8 cellular contexts compared by ENCODE assay signal in the genomic region with DNA sequence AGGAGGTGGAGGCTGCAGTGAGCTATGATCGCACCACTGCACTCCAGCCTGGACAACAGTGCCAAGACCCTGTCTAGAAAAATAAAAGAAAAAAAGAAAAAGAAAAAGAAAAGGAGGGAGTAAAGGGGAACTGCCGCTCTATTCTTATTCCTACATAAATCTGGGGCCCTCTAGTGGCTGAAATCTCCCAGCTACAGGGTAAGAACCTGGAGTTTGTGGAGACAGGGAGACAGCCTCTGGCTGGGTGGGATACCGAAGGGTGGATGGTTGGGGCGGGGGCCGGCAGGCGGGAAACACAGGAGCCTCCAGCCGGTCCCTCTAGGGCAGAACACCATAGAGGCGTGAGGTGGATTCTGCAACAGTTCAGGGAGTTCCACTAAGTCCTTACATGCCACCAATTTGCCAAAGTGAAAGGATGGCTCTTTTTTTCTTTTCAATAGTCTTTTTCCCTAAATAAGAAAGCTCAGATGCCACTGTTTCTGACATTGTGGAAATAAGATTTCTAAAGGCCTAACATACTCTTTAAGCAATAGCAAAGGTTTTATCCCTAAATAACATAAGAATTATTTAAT.
DNase-seq lines count a peak whose midpoint lies in the region; ATAC-seq and TF ChIP-seq lines count a peak whose summit lies in the region.

No MANE protein-coding gene starts in this region.

- no peak for TF ChIP-seq POLR2A in gastrocnemius medialis (IDR thresholded peaks at IDR 0.05)

- no peaks in the 10 kb centered on the region for H3K9me3 ChIP-seq in SJCRH30 (replicated peaks)
- H3K9me3 ChIP-seq in gastrocnemius medialis = no peaks in the 10 kb centered on the region

- H3K4me1 ChIP-seq in SJCRH30 = no peaks in the 10 kb centered on the region
- peaks cover 66 to 81% of the 10 kb centered on the region in 2 donors for H3K4me1 ChIP-seq in gastrocnemius medialis

- H3K36me3 ChIP-seq in SJCRH30 (peaks cover 26% of the 10 kb centered on the region), gastrocnemius medialis (peaks cover 0 to 69% of the 10 kb centered on the region in 2 donors)

- H3K27me3 ChIP-seq in SJCRH30 (no peaks in the 10 kb centered on the region), gastrocnemius medialis (no peaks in the 10 kb centered on the region)

- no peak overlapping the region for H3K4me3 ChIP-seq in SJCRH30
- no peak overlapping the region for H3K4me3 ChIP-seq in gastrocnemius medialis

- H3K36me3 Mint-ChIP-seq in natural killer cell treated with Interleukin-12 subunit alpha and Interleukin-12 subunit beta and Interleukin-15 and Interleukin-18, amount 100 ng/mL, for 72 hours = no peaks in the 10 kb centered on the region

- peak; percentile 23 for DNase-seq in stimulated activated naive CD8-positive, alpha-beta T cell treated with anti-CD3 and anti-CD28 coated beads, Interleukin-15, Interleukin-2, amounts not matched to agents 100 U/mL and 50 U/mL, for 24 hours
- no peak for DNase-seq in stimulated activated naive CD8-positive, alpha-beta T cell treated with anti-CD3 and anti-CD28 coated beads, Interleukin-15, amount 100 ng/mL, for 72 hours
- DNase-seq in SJCRH30 (peak; percentile 38 to 47), germinal center (ENCODE audit: low spot score) (peak; percentile 25), gastrocnemius medialis (no peak)
- DNase-seq in natural killer cell treated with Interleukin-12 subunit alpha and Interleukin-12 subunit beta and Interleukin-15 and Interleukin-18, amount 100 ng/mL, for 72 hours (ENCODE audit: low spot score) = no peak

- H3K4me1 Mint-ChIP-seq in stimulated activated naive CD8-positive, alpha-beta T cell treated with anti-CD3 and anti-CD28 coated beads, Interleukin-15, amount 100 ng/mL, for 72 hours = peaks cover 1% of the 10 kb centered on the region
- peaks cover 1 to 2% of the 10 kb centered on the region in 2 donors for H3K4me1 Mint-ChIP-seq in natural killer cell treated with Interleukin-12 subunit alpha and Interleukin-12 subunit beta and Interleukin-15 and Interleukin-18, amount 100 ng/mL, for 72 hours (ENCODE audit: low read depth in 2 of 2)

- ATAC-seq in stimulated activated naive CD8-positive, alpha-beta T cell treated with anti-CD3 and anti-CD28 coated beads, Interleukin-15, Interleukin-2, amounts not matched to agents 100 U/mL and 50 U/mL, for 24 hours = no peak
- ATAC-seq in stimulated activated naive CD8-positive, alpha-beta T cell treated with anti-CD3 and anti-CD28 coated beads, Interleukin-15, amount 100 ng/mL, for 72 hours = no peak
- ATAC-seq in gastrocnemius medialis = peak in 1 of 2 donors; percentile 23
- ATAC-seq in GM21367 (IDR thresholded peaks at IDR 0.05; ENCODE audit: unreplicated experiment) = no peak
- ATAC-seq in natural killer cell treated with Interleukin-12 subunit alpha and Interleukin-12 subunit beta and Interleukin-15 and Interleukin-18, amount 100 ng/mL, for 72 hours = no peak
- no peak for ATAC-seq in GM19452 (IDR thresholded peaks at IDR 0.05; ENCODE audit: unreplicated experiment)

- H3K27ac ChIP-seq in SJCRH30 (no peak overlapping the region), gastrocnemius medialis (peak overlapping the region; percentile 82 to 90 (median 87))

- H3K27me3 Mint-ChIP-seq in stimulated activated naive CD8-positive, alpha-beta T cell treated with anti-CD3 and anti-CD28 coated beads, Interleukin-15, amount 100 ng/mL, for 72 hours = no peaks in the 10 kb centered on the region
- no peaks in the 10 kb centered on the region for H3K27me3 Mint-ChIP-seq in natural killer cell treated with Interleukin-12 subunit alpha and Interleukin-12 subunit beta and Interleukin-15 and Interleukin-18, amount 100 ng/mL, for 72 hours

- no peak overlapping the region for H3K4me3 Mint-ChIP-seq in stimulated activated naive CD8-positive, alpha-beta T cell treated with anti-CD3 and anti-CD28 coated beads, Interleukin-15, amount 100 ng/mL, for 72 hours
- no peak overlapping the region for H3K4me3 Mint-ChIP-seq in natural killer cell treated with Interleukin-12 subunit alpha and Interleukin-12 subunit beta and Interleukin-15 and Interleukin-18, amount 100 ng/mL, for 72 hours

- peak in 4 of 5 experiments; percentile 33 to 59 (median 56) for TF ChIP-seq CTCF in gastrocnemius medialis (IDR thresholded peaks at IDR 0.05 in 4 of 5, conservative IDR thresholded peaks at IDR 0.05 in 1 of 5)

- H3K27ac Mint-ChIP-seq in stimulated activated naive CD8-positive, alpha-beta T cell treated with anti-CD3 and anti-CD28 coated beads, Interleukin-15, amount 100 ng/mL, for 72 hours = peak overlapping the region in 1 of 2 donors; percentile 48
- no peak overlapping the region for H3K27ac Mint-ChIP-seq in natural killer cell treated with Interleukin-12 subunit alpha and Interleukin-12 subunit beta and Interleukin-15 and Interleukin-18, amount 100 ng/mL, for 72 hours

- intact Hi-C loops in gastrocnemius medialis (cut with DNase I; ENCODE audit: low total_unique reads) = no loop called here

- in situ Hi-C loops in gastrocnemius medialis (cut with MboI; ENCODE audit: low sequenced_read_pairs in 4 of 4) = loop anchor here in 1 of 4 donors (25.0 kb wide), 1 partner anchor 1145 kb away; no protein-coding TSS in a partner anchor

- no peaks in the 10 kb centered on the region for H3K9me3 Mint-ChIP-seq in stimulated activated naive CD8-positive, alpha-beta T cell treated with anti-CD3 and anti-CD28 coated beads, Interleukin-15, amount 100 ng/mL, for 72 hours
- no peaks in the 10 kb centered on the region for H3K9me3 Mint-ChIP-seq in natural killer cell treated with Interleukin-12 subunit alpha and Interleukin-12 subunit beta and Interleukin-15 and Interleukin-18, amount 100 ng/mL, for 72 hours

Comparison
In these comparisons a context has a peak if more than half of its experiments do, and no peak if none do; other contexts are left out.
1. DNase-seq: peak in stimulated activated naive CD8-positive, alpha-beta T cell treated with anti-CD3 and anti-CD28 coated beads, Interleukin-15, Interleukin-2, amounts not matched to agents 100 U/mL and 50 U/mL, for 24 hours (single experiment), SJCRH30 (2 of 2) and germinal center (single experiment); none in stimulated activated naive CD8-positive, alpha-beta T cell treated with anti-CD3 and anti-CD28 coated beads, Interleukin-15, amount 100 ng/mL, for 72 hours (0 of 2), gastrocnemius medialis (0 of 2) and natural killer cell treated with Interleukin-12 subunit alpha and Interleukin-12 subunit beta and Interleukin-15 and Interleukin-18, amount 100 ng/mL, for 72 hours (single experiment).